15 cellular contexts compared by ENCODE assay signal in genomic region chr13:28394422-28394821, GRCh38.
DNase-seq lines count a peak whose midpoint lies in the region; ATAC-seq and TF ChIP-seq lines count a peak whose summit lies in the region.
"Had no signal": no experiment of that assay in that cellular context is flagged by ENCODE, and none has a peak within 500 bp of the region (broad histone marks: within the 10 kb centered on the region; RNA-seq: fewer than 3 reads in every experiment).

No MANE protein-coding gene starts in this region.

- H3K4me2 ChIP-seq in IMR-90 (ENCODE audit: low read depth, low read length): no peak overlapping the region

- H3K9me3 ChIP-seq in IMR-90 (ENCODE audit: control insufficient read depth, insufficient read depth, low read length) (no peaks in the 10 kb centered on the region), skeletal muscle tissue (ENCODE audit: control insufficient read depth in 3 of 3, low read length in 3 of 3) (no peaks in the 10 kb centered on the region)
- H3K9me3 ChIP-seq: testis had no signal

- peak overlapping the region; percentile 14; the same call in 1 of the 2 replicates for H2BK20ac ChIP-seq in IMR-90 (ENCODE audit: low read depth, low read length)

- H3K27me3 ChIP-seq in IMR-90 (ENCODE audit: control insufficient read depth, insufficient read depth, low read length): no peaks in the 10 kb centered on the region
- H3K27me3 ChIP-seq in foreskin keratinocyte: no peaks in the 10 kb centered on the region
- no peaks in the 10 kb centered on the region for H3K27me3 ChIP-seq in skeletal muscle tissue (ENCODE audit: control insufficient read depth in 3 of 3, insufficient read depth in 3 of 3, low read length in 3 of 3)
- H3K27me3 ChIP-seq: testis had no signal

- no peak overlapping the region for H3K56ac ChIP-seq in IMR-90 (ENCODE audit: extremely low read depth, insufficient read depth, low read length)

- peak overlapping the region; percentile 40 for H2AFZ ChIP-seq in IMR-90 (replicated peaks; ENCODE audit: low read length, poor library complexity)

- TF ChIP-seq POLR2A in IMR-90 (IDR thresholded peaks at IDR 0.05; ENCODE audit: low read depth, low read length): no peak

- peaks cover 7% of the 10 kb centered on the region for H3K9me1 ChIP-seq in IMR-90 (ENCODE audit: insufficient read depth, low read length)

- CTCF ChIA-PET in IMR-90 (lab: Yijun Ruan, JAX): no interaction called here

- BruUV-seq in IMR-90 (replicated peaks; lab: Mats Ljungman, UMichigan): no TSS peak

- ATAC-seq in IMR-90 (ENCODE audit: low read depth) (no peak), foreskin keratinocyte (peak; percentile 70)

- peaks cover 6% of the 10 kb centered on the region; the same call in 1 of the 2 replicates for H3K4me1 ChIP-seq in IMR-90 (ENCODE audit: control insufficient read depth, insufficient read depth, low read length)
- H3K4me1 ChIP-seq in foreskin keratinocyte: no peaks in the 10 kb centered on the region
- H3K4me1 ChIP-seq in skeletal muscle tissue (ENCODE audit: control insufficient read depth in 3 of 3, insufficient read depth in 3 of 3, low read length in 3 of 3): peaks cover 3 to 8% (median 3%) of the 10 kb centered on the region in 3 donors
- H3K4me1 ChIP-seq: testis had no signal

- no peak overlapping the region for H2BK5ac ChIP-seq in IMR-90 (ENCODE audit: low read depth, low read length, poor library complexity, severe bottlenecking)

- dilution Hi-C loops in IMR-90 (cut with HindIII; ENCODE audit: low sequenced_read_pairs, unreplicated experiment): no loop called here

- H2AK5ac ChIP-seq in IMR-90 (ENCODE audit: low read depth, low read length): 0 out of 2 replicates have a peak overlapping the region, but pooled peaks have one; percentile 5

- no peak for TF ChIP-seq RAD21 in IMR-90 (IDR thresholded peaks at IDR 0.05; ENCODE audit: low read length)

- no peaks in the 10 kb centered on the region for H4K20me1 ChIP-seq in IMR-90 (ENCODE audit: insufficient read depth, low read length)

- no peaks in the 10 kb centered on the region for H3K36me3 ChIP-seq in IMR-90 (ENCODE audit: control insufficient read depth, insufficient read depth, low read length)
- no peaks in the 10 kb centered on the region for H3K36me3 ChIP-seq in skeletal muscle tissue (ENCODE audit: control insufficient read depth in 3 of 3, insufficient read depth in 3 of 3, low read length in 3 of 3)

- H4K91ac ChIP-seq in IMR-90 (ENCODE audit: insufficient read depth, low read depth, low read length): no peak overlapping the region

- no peak overlapping the region for H2AK9ac ChIP-seq in IMR-90 (replicated peaks; ENCODE audit: low read depth, low read length, poor library complexity)

- H3K9ac ChIP-seq in IMR-90 (ENCODE audit: low read depth, low read length) (no peak overlapping the region), skeletal muscle tissue (ENCODE audit: low read depth in 1 of 3, low read length in 3 of 3) (no peak overlapping the region)

- no peak overlapping the region for H3K18ac ChIP-seq in IMR-90 (ENCODE audit: low read depth, low read length)

- no peak overlapping the region for H3K4me3 ChIP-seq in IMR-90 (ENCODE audit: insufficient read depth, low read depth, low read length)
- H3K4me3 ChIP-seq in skeletal muscle tissue (ENCODE audit: low read length in 3 of 3): no peak overlapping the region
- H3K4me3 ChIP-seq: skin epidermis, testis had no signal

- H3K27ac ChIP-seq in IMR-90 (ENCODE audit: insufficient read depth, low read length) (no peak overlapping the region), foreskin keratinocyte (no peak overlapping the region), skeletal muscle tissue (ENCODE audit: low read depth, low read length) (peak overlapping the region; percentile 25)
- H3K27ac ChIP-seq: skin epidermis, testis had no signal

- H3K79me1 ChIP-seq in IMR-90 (ENCODE audit: low read depth in 1 of 2, low read length in 2 of 2): no peaks in the 10 kb centered on the region; a peak in 1 of 4 replicates

- no peak overlapping the region for H3K14ac ChIP-seq in IMR-90 (replicated peaks; ENCODE audit: low read depth, low read length)

- intact Hi-C loops in IMR-90 (cut with micrococcal nuclease): no loop called here

- no peak overlapping the region; the same call in 1 of the 2 replicates for H2BK120ac ChIP-seq in IMR-90 (ENCODE audit: low read depth, low read length)

- no peak overlapping the region for H4K5ac ChIP-seq in IMR-90 (ENCODE audit: low read depth, low read length)

- H3K23ac ChIP-seq in IMR-90 (ENCODE audit: low read depth, low read length): no peak overlapping the region; the same call in 1 of the 2 replicates

- no peak overlapping the region for H3K4ac ChIP-seq in IMR-90 (ENCODE audit: low read depth, low read length)

- in situ Hi-C loops in IMR-90 (cut with MboI; ENCODE audit: low sequenced_read_pairs): no loop called here

- no peak overlapping the region for H2BK15ac ChIP-seq in IMR-90 (ENCODE audit: low read depth, low read length)

- DNase-seq in IMR-90 (peak; percentile 34), SKM-1 treated with dmso at 0.1 percent for 144 hours (lab: John Stamatoyannopoulos, UW; ENCODE audit: unreplicated experiment) (peak; percentile 70), foreskin keratinocyte (peak in 1 of 2 donors; percentile 15), cerebellum (ENCODE audit: low spot score) (no peak), NCI-H524 (lab: John Stamatoyannopoulos, UW) (no peak), T-helper 9 cell (no peak)
- DNase-seq: activated naive CD4-positive, alpha-beta T cell treated with Interleukin-2 at 50 U/mL for 16 hours; cerebellar nuclear complex; NCI-H2107; nephron progenitor cell; OCI-M1; T1000; testis had no signal

- H4K8ac ChIP-seq in IMR-90 (ENCODE audit: low read depth in 2 of 2, low read length in 2 of 2): no peak overlapping the region

- POLR2A ChIA-PET in IMR-90 (lab: Charles Lee; ENCODE audit: unreplicated experiment): no interaction called here

- WGBS in IMR-90 (ENCODE audit: extremely low coverage in 2 of 2, insufficient read length in 1 of 2), 2 experiments: no CpG with 5 or more reads among the region's 4 CpGs

- no peak for TF ChIP-seq CTCF in IMR-90 (conservative IDR thresholded peaks at IDR 0.05; ENCODE audit: low read depth, low read length)
- TF ChIP-seq CTCF in foreskin keratinocyte (conservative IDR thresholded peaks at IDR 0.05): no peak

TF ChIP-seq in IMR-90, 13 proteins besides CTCF, POLR2A, EP300 and RAD21:
- TF ChIP-seq CHD1 (IDR thresholded peaks at IDR 0.05; ENCODE audit: low read depth, low read length) (no peak), MXI1 (IDR thresholded peaks at IDR 0.05; ENCODE audit: borderline replicate concordance, low read depth, low read length) (no peak), RCOR1 (IDR thresholded peaks at IDR 0.05; ENCODE audit: insufficient replicate concordance, low read length) (no peak), MAFK (IDR thresholded peaks at IDR 0.05; ENCODE audit: low read depth, low read length) (no peak), NFE2L2 (IDR thresholded peaks at IDR 0.05; ENCODE audit: low read depth, low read length) (no peak)

Comparison
In these comparisons a context has a peak if more than half of its experiments do, and no peak if none do; other contexts are left out.
1. DNase-seq: peak in IMR-90 (single experiment) and SKM-1 treated with dmso at 0.1 percent for 144 hours (single experiment); none in cerebellum (single experiment), NCI-H524 (0 of 2) and T-helper 9 cell (single experiment).